In the genomic region with DNA sequence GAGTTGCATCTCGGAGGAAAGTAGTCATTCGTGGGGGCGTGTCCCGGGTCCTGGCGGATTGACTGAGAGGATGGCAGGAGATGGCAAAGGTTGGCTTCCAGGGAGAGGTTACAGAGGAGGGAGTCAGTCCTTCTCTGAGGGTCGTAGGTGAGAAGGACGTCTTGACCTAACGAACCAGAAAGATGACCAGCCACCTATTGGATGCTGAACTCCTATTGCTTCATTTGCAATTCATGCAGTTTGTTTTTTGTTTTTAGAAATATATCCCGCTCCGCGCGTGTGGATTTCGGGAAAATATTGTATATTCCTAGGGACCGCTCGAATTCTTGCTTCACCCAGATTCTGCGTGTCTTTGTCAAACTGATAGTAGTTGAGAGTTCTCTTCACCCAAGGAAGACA, we compare ENCODE assay signal across 8 cellular contexts. TPM values are rescaled to one million over a fixed set of nuclear protein-coding genes. Genes with fewer than 3 reads are reported as not detected.
DNase-seq lines count a peak whose midpoint lies in the region; ATAC-seq and TF ChIP-seq lines count a peak whose summit lies in the region.

No MANE protein-coding gene starts in this region.

- no peak for TF ChIP-seq POLR2A in breast epithelium (IDR thresholded peaks at IDR 0.05)

- H3K9me3 ChIP-seq in breast epithelium (no peaks in the 10 kb centered on the region), left lung (no peaks in the 10 kb centered on the region)

- CTCF ChIA-PET in RWPE1 (lab: Yijun Ruan, JAX), result no interaction called here

- intact Hi-C loops in breast epithelium (cut with DNase I; ENCODE audit: low total_unique reads) (no loop called here), left lung (cut with DNase I) (no loop called here)

- TF ChIP-seq CTCF in RWPE1 (conservative IDR thresholded peaks at IDR 0.05; ENCODE audit: low read depth) (no peak), breast epithelium (IDR thresholded peaks at IDR 0.05) (no peak), left lung (IDR thresholded peaks at IDR 0.05) (no peak)

- H3K27me3 ChIP-seq in breast epithelium (no peaks in the 10 kb centered on the region), left lung (no peaks in the 10 kb centered on the region)

- H3K4me1 ChIP-seq in breast epithelium (no peaks in the 10 kb centered on the region), left lung (peaks cover 11 to 39% of the 10 kb centered on the region in 2 donors)

- POLR2A ChIA-PET in RWPE1 (lab: Yijun Ruan, JAX; ENCODE audit: low non-redundant PET), result no interaction called here

- DNase-seq in NCI-H2227 (lab: John Stamatoyannopoulos, UW; ENCODE audit: unreplicated experiment), result peak; percentile 69
- no peak for DNase-seq in NCI-H2227 treated with DMSO at 0.1 percent for 48 hours (lab: John Stamatoyannopoulos, UW)
- DNase-seq in RWPE1 (ENCODE audit: low spot score), result peak; percentile 58
- DNase-seq in breast epithelium (ENCODE audit: low spot score in 2 of 2), result peak; percentile 24 to 57
- peak in 1 of 2 donors; percentile 59 for DNase-seq in left lung
- peak; percentile 52 to 76 (median 59) for DNase-seq in stimulated activated CD4-positive, alpha-beta T cell treated with anti-CD3 and anti-CD28 coated beads, TNF-alpha, amount 100 ng/mL, for 24 hours (ENCODE audit: low read depth in 3 of 3)
- no peak for DNase-seq in UCSD-AML1 (lab: John Stamatoyannopoulos, UW; ENCODE audit: unreplicated experiment)

- peak overlapping the region; percentile 78 to 89 (median 87) for H3K4me3 ChIP-seq in breast epithelium
- peak overlapping the region; percentile 63 to 73 for H3K4me3 ChIP-seq in left lung

- H3K36me3 ChIP-seq in breast epithelium (no peaks in the 10 kb centered on the region), left lung (no peaks in the 10 kb centered on the region)

- ATAC-seq in left lung, result no peak
- ATAC-seq in GM21447 (IDR thresholded peaks at IDR 0.05; ENCODE audit: unreplicated experiment), result no peak

- H3K27ac ChIP-seq in RWPE1 (peak overlapping the region; percentile 91), breast epithelium (peak overlapping the region; percentile 93 to 94), left lung (peak overlapping the region; percentile 90 to 95)

RNA-seq across cellular contexts. Expression of a gene that starts 0.5 kb away (rescaled TPM):
- total RNA-seq in breast epithelium, result 10 to 100 TPM in 2 of 3 donors, 1 to 10 TPM in 1; 7.5 to 17.1 (median 10.5) TPM
- 10 to 100 TPM; 17.2 to 23.9 TPM for total RNA-seq in left lung

Comparison
In these comparisons a context has a peak if more than half of its experiments do, and no peak if none do; other contexts are left out.
1. DNase-seq: peak in NCI-H2227 (single experiment), RWPE1 (single experiment), breast epithelium (2 of 2) and stimulated activated CD4-positive, alpha-beta T cell treated with anti-CD3 and anti-CD28 coated beads, TNF-alpha, amount 100 ng/mL, for 24 hours (3 of 3); none in NCI-H2227 treated with DMSO at 0.1 percent for 48 hours (single experiment) and UCSD-AML1 (single experiment).
2. Peak in every context shown above with its lines, with median percentiles within 50 percentile points of each other: H3K27ac ChIP-seq.